ENCODE assay signal across 9 cellular contexts in genomic region chr4:89752932-89753598, GRCh38.
A peak's percentile ranks its signal among the peaks of the same experiment; 100 is the strongest.
DNase-seq lines count a peak whose midpoint lies in the region; ATAC-seq and TF ChIP-seq lines count a peak whose summit lies in the region.
"Had no signal": no experiment of that assay in that cellular context is flagged by ENCODE, and none has a peak within 500 bp of the region (broad histone marks: within the 10 kb centered on the region; RNA-seq: fewer than 3 reads in every experiment).

No MANE protein-coding gene starts in this region.

- 53% methylated on average over 7 of the region's 7 CpGs for WGBS in right cardiac atrium

- H3K27me3 ChIP-seq in WERI-Rb-1 (ENCODE audit: insufficient read depth, low read depth, severe bottlenecking) (no peaks in the 10 kb centered on the region), right cardiac atrium (ENCODE audit: control insufficient read depth, insufficient read depth) (no peaks in the 10 kb centered on the region)

- H3K27ac ChIP-seq in WERI-Rb-1, result peak overlapping the region; percentile 4; the same call in 1 of the 2 replicates
- H3K27ac ChIP-seq in right cardiac atrium (ENCODE audit: low read length), result no peak overlapping the region
- H3K27ac ChIP-seq in substantia nigra (ENCODE audit: low read depth, low read length, poor library complexity, severe bottlenecking), result peak overlapping the region; percentile 47

- H3K4me1 ChIP-seq in right cardiac atrium (ENCODE audit: control insufficient read depth, insufficient read depth, low read length), result no peaks in the 10 kb centered on the region

- DNase-seq in HPDE6-E6E7 (ENCODE audit: extremely low spot score), result peak; percentile 3
- DNase-seq in WERI-Rb-1, result peak; percentile 49
- no peak for DNase-seq in right cardiac atrium
- peak in 5 of 49 donors; percentile 2 to 37 (median 12) for DNase-seq in substantia nigra (lab: John Stamatoyannopoulos, UW)
- no peak for DNase-seq in SIG-M5 treated with dmso at 0.1 percent for 504 hours (lab: John Stamatoyannopoulos, UW; ENCODE audit: unreplicated experiment)
- no peak for DNase-seq in DMS114 treated with DMSO at 0.1 percent for 48 hours (lab: John Stamatoyannopoulos, UW; ENCODE audit: unreplicated experiment)
- DNase-seq in stimulated activated CD4-positive, alpha-beta T cell treated with anti-CD3 and anti-CD28 coated beads, Interleukin-4, amount 100 ng/mL, for 24 hours, result no peak
- DNase-seq in middle frontal gyrus (ENCODE audit: extremely low spot score, low spot score), result no peak
- DNase-seq: NCI-H1092 treated with DMSO at 0.1 percent for 48 hours had no signal

- peak; percentile 40 to 41 for ATAC-seq in right cardiac atrium

- no peak for TF ChIP-seq CTCF in WERI-Rb-1 (IDR thresholded peaks at IDR 0.05; ENCODE audit: low read depth, low read length)

- intact Hi-C loops in right cardiac atrium (cut with DNase I), result no loop called here

- no peaks in the 10 kb centered on the region for H3K36me3 ChIP-seq in WERI-Rb-1

- H3K9me3 ChIP-seq in WERI-Rb-1 (ENCODE audit: severe bottlenecking) (no peaks in the 10 kb centered on the region), right cardiac atrium (ENCODE audit: control insufficient read depth, low read length) (no peaks in the 10 kb centered on the region)

- H3K4me3 ChIP-seq in WERI-Rb-1 (ENCODE audit: low read depth, low read length) (no peak overlapping the region), right cardiac atrium (ENCODE audit: low read length) (no peak overlapping the region)

Comparison
In these comparisons a context has a peak if more than half of its experiments do, and no peak if none do; other contexts are left out.
1. DNase-seq: peak in HPDE6-E6E7 (single experiment) and WERI-Rb-1 (single experiment); none in right cardiac atrium (0 of 3), SIG-M5 treated with dmso at 0.1 percent for 504 hours (single experiment), DMS114 treated with DMSO at 0.1 percent for 48 hours (single experiment), stimulated activated CD4-positive, alpha-beta T cell treated with anti-CD3 and anti-CD28 coated beads, Interleukin-4, amount 100 ng/mL, for 24 hours (single experiment) and middle frontal gyrus (single experiment).